ENCODE assay signal across 9 cellular contexts in genomic region chr18:79611040-79611681, GRCh38.
DNase-seq lines count a peak whose midpoint lies in the region; FAIRE-seq and TF ChIP-seq lines count a peak whose summit lies in the region.
"Had no signal": no experiment of that assay in that cellular context is flagged by ENCODE, and none has a peak within 500 bp of the region (broad histone marks: within the 10 kb centered on the region; RNA-seq: fewer than 3 reads in every experiment).

No MANE protein-coding gene starts in this region.

- H3K36me3 ChIP-seq in bronchial epithelial cell (ENCODE audit: control insufficient read depth, insufficient read depth, low read length) = no peaks in the 10 kb centered on the region
- no peaks in the 10 kb centered on the region for H3K36me3 ChIP-seq in suprapubic skin
- no peaks in the 10 kb centered on the region for H3K36me3 ChIP-seq in esophagus squamous epithelium

- intact Hi-C loops in esophagus squamous epithelium (cut with DNase I) = no loop called here

- no peak for TF ChIP-seq EP300 in suprapubic skin (IDR thresholded peaks at IDR 0.05)

- H3K27me3 ChIP-seq in bronchial epithelial cell (ENCODE audit: control insufficient read depth, insufficient read depth, low read length) = no peaks in the 10 kb centered on the region
- H3K27me3 ChIP-seq in suprapubic skin = peaks cover 3% of the 10 kb centered on the region
- peaks cover 0 to 63% (median 0%) of the 10 kb centered on the region in 4 donors for H3K27me3 ChIP-seq in esophagus squamous epithelium

- no peaks in the 10 kb centered on the region for H3K9me3 ChIP-seq in suprapubic skin
- H3K9me3 ChIP-seq in esophagus squamous epithelium = no peaks in the 10 kb centered on the region

- TF ChIP-seq POLR2A in suprapubic skin (IDR thresholded peaks at IDR 0.05) (no peak), esophagus squamous epithelium (IDR thresholded peaks at IDR 0.05) (no peak)

- peaks cover 23% of the 10 kb centered on the region for H3K4me1 ChIP-seq in suprapubic skin
- peaks cover 0 to 23% (median 11%) of the 10 kb centered on the region in 3 donors for H3K4me1 ChIP-seq in esophagus squamous epithelium

- H3K27ac ChIP-seq in suprapubic skin (peak overlapping the region; percentile 41), esophagus squamous epithelium (peak overlapping the region in 1 of 4 donors; percentile 9)

- FAIRE-seq in HTR-8/SVneo (lab: Jason Lieb, UNC) (no peak), bronchial epithelial cell (lab: Jason Lieb, UNC) (peak; percentile 97)

- 49% methylated on average over 11 of the region's 20 CpGs for WGBS in suprapubic skin
- 22 to 74% methylated on average over 7 to 8 of the region's 20 CpGs for WGBS in esophagus squamous epithelium, 2 donors

- TF ChIP-seq CTCF in bronchial epithelial cell (IDR thresholded peaks at IDR 0.05; ENCODE audit: insufficient read depth, low read length, severe bottlenecking) (no peak), suprapubic skin (IDR thresholded peaks at IDR 0.05) (no peak), esophagus squamous epithelium (IDR thresholded peaks at IDR 0.05) (no peak)

- DNase-seq in HTR-8/SVneo (ENCODE audit: insufficient read length, low spot score) (peak; percentile 29), bronchial epithelial cell (ENCODE audit: low read depth) (peak; percentile 88), islet precursor cell (peak; percentile 84), suprapubic skin (ENCODE audit: low spot score in 2 of 2) (peak; percentile 55 to 73), NCI-H345 treated with DMSO at 0.1 percent for 48 hours (lab: John Stamatoyannopoulos, UW; ENCODE audit: unreplicated experiment) (no peak), esophagus squamous epithelium (lab: John Stamatoyannopoulos, UW) (no peak), GM19238 (ENCODE audit: insufficient read length, low spot score) (no peak)
- DNase-seq: Karpas-422; stimulated activated CD4-positive, alpha-beta T cell treated with anti-CD3 and anti-CD28 coated beads, Interleukin-4, amount 100 ng/mL, for 4 hours had no signal

- H3K4me3 ChIP-seq in bronchial epithelial cell (ENCODE audit: low read depth, low read length) (no peak overlapping the region), suprapubic skin (no peak overlapping the region), esophagus squamous epithelium (no peak overlapping the region)

Comparison
In these comparisons a context has a peak if more than half of its experiments do, and no peak if none do; other contexts are left out.
1. DNase-seq: peak in HTR-8/SVneo (single experiment), bronchial epithelial cell (single experiment), islet precursor cell (single experiment) and suprapubic skin (2 of 2); none in NCI-H345 treated with DMSO at 0.1 percent for 48 hours (single experiment), esophagus squamous epithelium (single experiment) and GM19238 (single experiment).